10 cellular contexts compared by ENCODE assay signal in the genomic region with DNA sequence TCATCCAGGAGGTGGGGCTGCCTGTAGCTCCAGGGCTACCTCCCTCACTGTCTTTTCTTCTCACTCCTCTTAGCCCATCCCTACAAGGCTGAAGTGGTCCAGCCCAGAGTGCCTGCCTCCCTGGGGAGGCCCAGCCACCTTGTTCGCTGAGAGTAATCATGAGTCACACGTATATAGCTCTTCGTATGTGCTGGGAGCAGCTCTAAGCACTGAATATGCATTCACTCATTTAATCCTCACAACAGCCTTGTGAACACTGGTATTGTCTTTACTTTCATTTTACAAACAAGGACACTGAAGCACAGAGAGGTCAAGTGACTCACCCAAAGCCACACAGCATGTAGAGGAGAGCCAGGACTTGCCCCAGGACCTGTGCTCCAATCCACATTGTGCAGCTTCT. TPM values are rescaled to one million over a fixed set of nuclear protein-coding genes. Genes with fewer than 3 reads are reported as not detected.
DNase-seq lines count a peak whose midpoint lies in the region; ATAC-seq and TF ChIP-seq lines count a peak whose summit lies in the region.
"Had no signal": no experiment of that assay in that cellular context is flagged by ENCODE, and none has a peak within 500 bp of the region (broad histone marks: within the 10 kb centered on the region; RNA-seq: fewer than 3 reads in every experiment).

No MANE protein-coding gene starts in this region.

- H3K4me3 Mint-ChIP-seq in IgD-negative memory B cell (no peak overlapping the region), glutamatergic neuron (ENCODE audit: unreplicated experiment) (peak overlapping the region; percentile 74)

- TF ChIP-seq CTCF in AG10803 (conservative IDR thresholded peaks at IDR 0.05; ENCODE audit: low read length) = no peak
- no peak for TF ChIP-seq CTCF in glutamatergic neuron (IDR thresholded peaks at IDR 0.05; ENCODE audit: partially characterized antibody, unreplicated experiment)

- no peak overlapping the region for H3K4me3 ChIP-seq in AG10803 (ENCODE audit: low read length)
- H3K4me3 ChIP-seq: gastrocnemius medialis had no signal

- no peak for ATAC-seq in GM21529 (IDR thresholded peaks at IDR 0.05; ENCODE audit: unreplicated experiment)
- ATAC-seq: gastrocnemius medialis had no signal

- TF ChIP-seq POLR2A in erythroblast (IDR thresholded peaks at IDR 0.05; ENCODE audit: low read length) = no peak

- DNase-seq in AG10803 (ENCODE audit: low read depth) = peak; percentile 7
- DNase-seq in activated CD8-positive, alpha-beta memory T cell treated with anti-CD3 and anti-CD28 coated beads, Interleukin-2, amount 50 U/mL, for 4 hours = peak; percentile 43
- DNase-seq in glutamatergic neuron = peak; percentile 50
- no peak for DNase-seq in GM03348 (ENCODE audit: low spot score)
- no peak for DNase-seq in Kasumi-1 (lab: John Stamatoyannopoulos, UW)
- DNase-seq in erythroblast (lab: John Stamatoyannopoulos, UW) = no peak
- DNase-seq: DMS153, gastrocnemius medialis had no signal

- H3K27ac Mint-ChIP-seq in IgD-negative memory B cell (peak overlapping the region in 2 of 3 donors; percentile 92 to 97), glutamatergic neuron (ENCODE audit: unreplicated experiment) (peak overlapping the region; percentile 78)

- H3K4me1 Mint-ChIP-seq in IgD-negative memory B cell = peaks cover 17 to 26% (median 26%) of the 10 kb centered on the region in 3 donors
- peaks cover 57% of the 10 kb centered on the region for H3K4me1 Mint-ChIP-seq in glutamatergic neuron (ENCODE audit: low read depth, unreplicated experiment)

- H3K36me3 Mint-ChIP-seq in IgD-negative memory B cell (peaks cover 6% of the 10 kb centered on the region), glutamatergic neuron (ENCODE audit: unreplicated experiment) (no peaks in the 10 kb centered on the region)

- H3K9me3 Mint-ChIP-seq in IgD-negative memory B cell (peaks cover 0 to 2% (median 0%) of the 10 kb centered on the region in 3 donors), glutamatergic neuron (ENCODE audit: unreplicated experiment) (peaks cover 16% of the 10 kb centered on the region)

- H3K27me3 Mint-ChIP-seq in IgD-negative memory B cell (peaks cover 3% of the 10 kb centered on the region), glutamatergic neuron (ENCODE audit: unreplicated experiment) (peaks cover 14% of the 10 kb centered on the region)

RNA-seq across cellular contexts. Expression of a gene that starts 14.7 kb away (rescaled TPM):
- 82.4 TPM for polyA plus RNA-seq in IgD-negative memory B cell
- 58.4 TPM for total RNA-seq in glutamatergic neuron (ENCODE audit: unreplicated experiment)

Comparison
In these comparisons a context has a peak if more than half of its experiments do, and no peak if none do; other contexts are left out.
1. DNase-seq: peak in AG10803 (single experiment), activated CD8-positive, alpha-beta memory T cell treated with anti-CD3 and anti-CD28 coated beads, Interleukin-2, amount 50 U/mL, for 4 hours (single experiment) and glutamatergic neuron (single experiment); none in GM03348 (single experiment), Kasumi-1 (0 of 2) and erythroblast (0 of 2).